ENCODE assay signal across 29 cellular contexts in genomic region chr7:50185951-50186697, GRCh38.
"Had no signal": no experiment of that assay in that cellular context is flagged by ENCODE, and none has a peak within 500 bp of the region (broad histone marks: within the 10 kb centered on the region; RNA-seq: fewer than 3 reads in every experiment).

No MANE protein-coding gene starts in this region.

- H3K27ac ChIP-seq: adrenal gland, ascending aorta, cardiac muscle cell, esophagus muscularis mucosa, foreskin keratinocyte, heart right ventricle, lower lobe of right lung, pancreas, prostate gland, tibial nerve, VCaP had no signal

- DNase-seq: activated CD4-positive, alpha-beta memory T cell treated with anti-CD3 and anti-CD28 coated beads for 36 hours; activated CD4-positive, alpha-beta T cell treated with anti-CD3 and anti-CD28 coated beads for 4 hours; activated gamma-delta T cell treated with Interleukin-2 at 50 U/mL for 16 hours; activated T-cell treated with anti-CD3 and anti-CD28 coated beads, Interleukin-2, amount 50 U/mL, for 4 hours; adrenal gland; cortex of kidney; foreskin keratinocyte; heart right ventricle; mesenchymal stem cell; naive thymus-derived CD8-positive, alpha-beta T cell; pancreas; retina; stimulated activated CD4-positive, alpha-beta T cell treated with anti-CD3 and anti-CD28 coated beads, Interleukin-1b, Interleukin-23, amount 100 ng/mL, for 48 hours; stimulated activated CD4-positive, alpha-beta T cell treated with anti-CD3 and anti-CD28 coated beads, Interleukin-4, amount 100 ng/mL, for 4 hours; stimulated activated CD8-positive, alpha-beta memory T cell treated with anti-CD3 and anti-CD28 coated beads, Interleukin-4, amount 100 ng/mL, for 48 hours; T-helper 1 cell had no signal

- H3K27ac Mint-ChIP-seq: activated CD4-positive, alpha-beta memory T cell treated with anti-CD3 and anti-CD28 coated beads for 36 hours; brain; T-helper 2 cell treated with Interferon-gamma antibody and Interleukin-4, amounts not matched to agents 5 μg/mL and 100 μg/mL, for 36 hours had no signal

- H3K4me1 ChIP-seq: adrenal gland, ascending aorta, esophagus muscularis mucosa, foreskin keratinocyte, lower lobe of right lung, pancreas, prostate gland, tibial nerve had no signal

- H3K9me3 ChIP-seq: adrenal gland, ascending aorta, esophagus muscularis mucosa, lower lobe of right lung, pancreas, prostate gland, tibial nerve had no signal

- H3K36me3 ChIP-seq: adrenal gland, ascending aorta, cardiac muscle cell, esophagus muscularis mucosa, heart right ventricle, lower lobe of right lung, pancreas, prostate gland, tibial nerve had no signal

- H3K4me1 Mint-ChIP-seq: neural crest cell had no signal

- H3K4me3 Mint-ChIP-seq: activated CD4-positive, alpha-beta memory T cell treated with anti-CD3 and anti-CD28 coated beads for 36 hours; activated T-cell treated with anti-CD3 and anti-CD28 coated beads, Interleukin-2, amount 50 U/mL, for 4 hours; activated T-helper 17 cell treated with anti-CD3 and anti-CD28 coated beads, Interleukin-2, amount 50 U/mL, for 72 hours; brain; naive thymus-derived CD8-positive, alpha-beta T cell; neural crest cell; stimulated activated memory B cell treated with anti-CD40 and anti-IgM and Interleukin-4, amounts not matched to agents 10 μg/mL and 1 μg/mL and 100 μg/mL, for 72 hours; T-helper 2 cell treated with Interferon-gamma antibody and Interleukin-4, amounts not matched to agents 5 μg/mL and 100 μg/mL, for 36 hours had no signal

- H3K36me3 Mint-ChIP-seq: brain had no signal

- H3K4me3 ChIP-seq: adrenal gland, ascending aorta, cardiac muscle cell, esophagus muscularis mucosa, heart right ventricle, lower lobe of right lung, pancreas, prostate gland, smooth muscle cell, tibial nerve had no signal

- ATAC-seq: activated T-cell treated with anti-CD3 and anti-CD28 coated beads, Interleukin-2, amount 50 U/mL, for 4 hours; activated T-helper 17 cell treated with anti-CD3 and anti-CD28 coated beads, Interleukin-2, amount 50 U/mL, for 72 hours; foreskin keratinocyte; naive thymus-derived CD8-positive, alpha-beta T cell had no signal

- H3K27me3 Mint-ChIP-seq: activated CD4-positive, alpha-beta memory T cell treated with anti-CD3 and anti-CD28 coated beads for 36 hours; activated T-helper 17 cell treated with anti-CD3 and anti-CD28 coated beads, Interleukin-2, amount 50 U/mL, for 72 hours; stimulated activated memory B cell treated with anti-CD40 and anti-IgM and Interleukin-4, amounts not matched to agents 10 μg/mL and 1 μg/mL and 100 μg/mL, for 72 hours had no signal

- FAIRE-seq: pancreas had no signal

- H3K27me3 ChIP-seq: adrenal gland, ascending aorta, cardiac muscle cell, foreskin keratinocyte, pancreas, tibial nerve had no signal
